In the genomic region with DNA sequence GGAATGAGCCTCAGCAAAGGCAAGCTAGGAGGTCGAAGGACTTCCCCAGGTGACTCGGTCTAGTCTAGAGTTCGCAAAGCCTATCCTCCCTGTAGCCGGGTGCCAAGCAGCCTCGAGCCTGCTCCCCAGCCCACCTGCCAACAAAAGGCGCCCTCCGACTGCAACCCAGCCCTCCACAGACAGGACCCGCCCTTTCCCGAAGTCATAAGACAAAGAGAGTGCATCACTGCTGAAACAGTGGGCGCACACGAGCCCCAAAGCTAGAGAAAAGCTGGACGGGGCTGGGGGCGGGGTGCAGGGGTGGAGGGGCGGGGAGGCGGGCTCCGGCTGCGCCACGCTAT, we compare ENCODE assay signal across 12 cellular contexts. TPM values are rescaled to one million over a fixed set of nuclear protein-coding genes. Genes with fewer than 3 reads are reported as not detected.
DNase-seq lines count a peak whose midpoint lies in the region; ATAC-seq and TF ChIP-seq lines count a peak whose summit lies in the region.
"Had no signal": no experiment of that assay in that cellular context is flagged by ENCODE, and none has a peak within 500 bp of the region (broad histone marks: within the 10 kb centered on the region; RNA-seq: fewer than 3 reads in every experiment).

No MANE protein-coding gene starts in this region.

- H3K27ac ChIP-seq in gastroesophageal sphincter (peak overlapping the region; percentile 86 to 94 (median 90)), neuronal stem cell (replicated peaks; ENCODE audit: low read length) (peak overlapping the region; percentile 64)

- peak overlapping the region; percentile 85 for H3K18ac ChIP-seq in neuronal stem cell (ENCODE audit: low read length)

- no peak overlapping the region for H2BK120ac ChIP-seq in neuronal stem cell (ENCODE audit: low read depth, low read length)

- H3K9me3 ChIP-seq in gastroesophageal sphincter, result no peaks in the 10 kb centered on the region
- no peaks in the 10 kb centered on the region for H3K9me3 ChIP-seq in neuronal stem cell (replicated peaks in 1 of 2; ENCODE audit: control insufficient read depth in 2 of 2, insufficient read depth in 1 of 2, low read depth in 1 of 2, low read length in 2 of 2)

- TF ChIP-seq POLR2A in gastroesophageal sphincter (IDR thresholded peaks at IDR 0.05), result no peak

- H4K91ac ChIP-seq in neuronal stem cell (ENCODE audit: low read depth, low read length, poor library complexity), result no peak overlapping the region

- no peak overlapping the region for H2AFZ ChIP-seq in neuronal stem cell (ENCODE audit: low read length)

- H3K27me3 ChIP-seq in gastroesophageal sphincter (no peaks in the 10 kb centered on the region), neuronal stem cell (ENCODE audit: control insufficient read depth in 3 of 3, insufficient read depth in 3 of 3, low read depth in 1 of 3, low read length in 3 of 3) (no peaks in the 10 kb centered on the region)

- intact Hi-C loops in Right ventricle myocardium inferior (cut with DNase I) (no loop called here), Right ventricle myocardium superior (cut with DNase I) (no loop called here)

- H2BK12ac ChIP-seq in neuronal stem cell (ENCODE audit: low read length), result peak overlapping the region; percentile 84

- H2AK5ac ChIP-seq in neuronal stem cell (ENCODE audit: low read depth, low read length), result peak overlapping the region; percentile 74

- no peak for TF ChIP-seq EP300 in gastroesophageal sphincter (IDR thresholded peaks at IDR 0.05)

- H3K4me3 ChIP-seq in gastroesophageal sphincter (peak overlapping the region; percentile 54 to 64), neuronal stem cell (ENCODE audit: low read length in 2 of 2) (no peak overlapping the region)

- peak overlapping the region; percentile 87 for H2BK5ac ChIP-seq in neuronal stem cell (ENCODE audit: low read length)

- WGBS in gastroesophageal sphincter (ENCODE audit: low coverage in 1 of 2), 2 donors, result no CpG with 5 or more reads among the region's 18 CpGs
- WGBS in neuronal stem cell (ENCODE audit: extremely low coverage in 2 of 2, insufficient read length in 2 of 2, insufficient replicate concordance in 1 of 2), 2 donors, result no CpG with 5 or more reads among the region's 18 CpGs

- H3K9ac ChIP-seq in neuronal stem cell (ENCODE audit: low read depth, low read length, poor library complexity), result peak overlapping the region; percentile 63

- TF ChIP-seq CTCF in gastroesophageal sphincter (IDR thresholded peaks at IDR 0.05), result no peak

- H3K4ac ChIP-seq in neuronal stem cell (ENCODE audit: low read length), result no peak overlapping the region

- DNase-seq in Right ventricle myocardium inferior (ENCODE audit: missing footprints) (no peak), Right ventricle myocardium superior (no peak), neuronal stem cell (ENCODE audit: low spot score) (no peak), superior temporal gyrus (ENCODE audit: extremely low spot score) (no peak), middle frontal gyrus (ENCODE audit: extremely low spot score, low spot score) (no peak)
- DNase-seq: activated CD4-positive, alpha-beta memory T cell treated with anti-CD3 and anti-CD28 coated beads, Interleukin-2, amount 10 ng/mL, durations not matched to agents 7 days and 5 days; KG1 had no signal

- H3K4me1 ChIP-seq in gastroesophageal sphincter (peaks cover 10 to 55% (median 15%) of the 10 kb centered on the region in 3 donors), neuronal stem cell (ENCODE audit: control insufficient read depth in 2 of 2, insufficient read depth in 1 of 2, low read depth in 1 of 2, low read length in 2 of 2) (peaks cover 14 to 15% of the 10 kb centered on the region in 2 donors)

- H3K4me2 ChIP-seq in neuronal stem cell (ENCODE audit: insufficient read depth, low read length, poor library complexity, severe bottlenecking), result peak overlapping the region; percentile 82

- H2BK15ac ChIP-seq in neuronal stem cell (ENCODE audit: low read length), result peak overlapping the region; percentile 96

- peak overlapping the region; percentile 56 for H3K14ac ChIP-seq in neuronal stem cell (ENCODE audit: low read length)

- H3K36me3 ChIP-seq in gastroesophageal sphincter (peaks cover 2 to 6% of the 10 kb centered on the region in 2 donors), neuronal stem cell (replicated peaks in 1 of 2; ENCODE audit: control insufficient read depth in 2 of 2, insufficient read depth in 2 of 2, low read length in 2 of 2) (no peaks in the 10 kb centered on the region)

- peak overlapping the region; percentile 72 for H4K8ac ChIP-seq in neuronal stem cell (ENCODE audit: low read depth, low read length)

- ATAC-seq in Right ventricle myocardium inferior (peak; percentile 7), Right ventricle myocardium superior (ENCODE audit: poor library complexity) (no peak), gastroesophageal sphincter (peak; percentile 0), GM18498 (IDR thresholded peaks at IDR 0.05; ENCODE audit: unreplicated experiment) (no peak), GM18861 (IDR thresholded peaks at IDR 0.05; ENCODE audit: unreplicated experiment) (no peak)
- ATAC-seq: PC-3 had no signal

- no peak overlapping the region for H3K23ac ChIP-seq in neuronal stem cell (ENCODE audit: low read depth, low read length, poor library complexity)

- H3K79me1 ChIP-seq in neuronal stem cell (ENCODE audit: low read depth, low read length), result peaks cover 2% of the 10 kb centered on the region

RNA-seq across cellular contexts. Expression of gene COL1A2, which starts 0.7 kb away (rescaled TPM):
- total RNA-seq in Right ventricle myocardium inferior (96.6 TPM), Right ventricle myocardium superior (62.9 TPM), gastroesophageal sphincter (100 to 1,000 TPM; 203 to 686 (median 311) TPM)
- 40.8 TPM for polyA plus RNA-seq in neuronal stem cell (2013, experiment 1 of 2)
- polyA plus RNA-seq in neuronal stem cell (2013, experiment 2 of 2), result 39.1 TPM
- total RNA-seq: PC-3 had no signal
- polyA plus RNA-seq: CD14-positive monocyte had no signal

Comparison
In these comparisons a context has a peak if more than half of its experiments do, and no peak if none do; other contexts are left out.
1. ATAC-seq: peak in Right ventricle myocardium inferior (single experiment) and gastroesophageal sphincter (single experiment); none in Right ventricle myocardium superior (single experiment), GM18498 (single experiment) and GM18861 (single experiment).
2. H3K4me3 ChIP-seq: peak in gastroesophageal sphincter (2 of 2); none in neuronal stem cell (0 of 2).